In genomic region chr19:4401482-4402170, GRCh38 we compare ENCODE assay signal across 8 cellular contexts. TPM values are rescaled to one million over a fixed set of nuclear protein-coding genes. Genes with fewer than 3 reads are reported as not detected.
DNase-seq lines count a peak whose midpoint lies in the region; ATAC-seq and TF ChIP-seq lines count a peak whose summit lies in the region.

No MANE protein-coding gene starts in this region.

- 21 to 23% methylated on average over 14 of the region's 14 CpGs for WGBS in lower leg skin, 2 donors

- intact Hi-C loops in CD14-positive monocyte (cut with micrococcal nuclease) (loop anchor here (1.0 to 5.0 kb wide), 4 partner anchors 29 to 154 kb away; partner anchors contain the start of genes UBXN6 (in 2 of the 2) and YJU2 (in 1 of the 2)), lower leg skin (cut with DNase I; ENCODE audit: low total_unique reads) (no loop called here)

- ATAC-seq in HG02678 (IDR thresholded peaks at IDR 0.05; ENCODE audit: unreplicated experiment) = no peak

- peak overlapping the region; percentile 94 to 98 (median 95) for H3K27ac Mint-ChIP-seq in CD14-positive monocyte
- H3K27ac Mint-ChIP-seq in neural crest cell (ENCODE audit: unreplicated experiment) = peak overlapping the region; percentile 83

- H3K27ac ChIP-seq in duodenal mucosa (ENCODE audit: low read depth, low read length) = peak overlapping the region; percentile 76

- H3K4me3 Mint-ChIP-seq in CD14-positive monocyte (peak overlapping the region; percentile 64 to 83), neural crest cell (peak overlapping the region; percentile 87)

- peak overlapping the region; percentile 80 to 82 for H3K9ac ChIP-seq in duodenal mucosa (ENCODE audit: low read depth in 1 of 2, low read length in 2 of 2)

- no peaks in the 10 kb centered on the region for H3K27me3 ChIP-seq in duodenal mucosa (ENCODE audit: control insufficient read depth in 1 of 2, insufficient read depth in 2 of 2, low read length in 2 of 2)

- H3K4me1 ChIP-seq in duodenal mucosa (ENCODE audit: control insufficient read depth in 1 of 2, insufficient read depth in 2 of 2, low read length in 2 of 2) = peaks cover 30 to 34% of the 10 kb centered on the region in 2 donors

- H3K4me1 Mint-ChIP-seq in CD14-positive monocyte (peaks cover 45% of the 10 kb centered on the region), neural crest cell (peaks cover 62% of the 10 kb centered on the region)

- H3K36me3 Mint-ChIP-seq in CD14-positive monocyte (peaks cover 8 to 26% of the 10 kb centered on the region in 2 donors), neural crest cell (ENCODE audit: low read depth) (peaks cover 4% of the 10 kb centered on the region)

- no peak for DNase-seq in CD14-positive monocyte (ENCODE audit: low spot score)
- no peak for DNase-seq in NB4 (ENCODE audit: low read depth)
- no peak for DNase-seq in neural crest cell (ENCODE audit: low read depth, low spot score)
- no peak for DNase-seq in ACHN
- DNase-seq in stimulated activated naive CD4-positive, alpha-beta T cell (lab: John Stamatoyannopoulos, UW) = no peak
- no peak for DNase-seq in lower leg skin (ENCODE audit: low spot score in 2 of 2)

- peak overlapping the region; percentile 61 for H3K4me3 ChIP-seq in NB4 (ENCODE audit: low read depth, low read length)
- peak overlapping the region; percentile 66 to 85 for H3K4me3 ChIP-seq in duodenal mucosa (ENCODE audit: low read depth in 1 of 2, low read length in 2 of 2)
- H3K4me3 ChIP-seq in lower leg skin (ENCODE audit: low read depth, poor library complexity, severe bottlenecking) = no peak overlapping the region

- H3K27me3 Mint-ChIP-seq in CD14-positive monocyte (ENCODE audit: low read depth in 3 of 3) (peaks cover 0 to 3% (median 0%) of the 10 kb centered on the region in 3 donors), neural crest cell (ENCODE audit: low read depth) (no peaks in the 10 kb centered on the region)

- H3K9me3 ChIP-seq in duodenal mucosa (ENCODE audit: control insufficient read depth in 1 of 2, low read length in 2 of 2) = no peaks in the 10 kb centered on the region

- TF ChIP-seq CTCF in CD14-positive monocyte (IDR thresholded peaks at IDR 0.05) (no peak), NB4 (IDR thresholded peaks at IDR 0.05; ENCODE audit: low read depth, low read length) (no peak), neural crest cell (conservative IDR thresholded peaks at IDR 0.05) (no peak), lower leg skin (IDR thresholded peaks at IDR 0.05) (no peak)

- in situ Hi-C loops in ACHN (cut with HindIII; ENCODE audit: low pct_ligation_motif_present, low pct_unique_long_range_greater_than_20kb, low sequenced_read_pairs) = no loop called here

- H3K9me3 Mint-ChIP-seq in CD14-positive monocyte (no peaks in the 10 kb centered on the region), neural crest cell (no peaks in the 10 kb centered on the region)

- H3K36me3 ChIP-seq in duodenal mucosa (ENCODE audit: control insufficient read depth in 1 of 2, insufficient read depth in 2 of 2, low read length in 2 of 2) = peaks cover 2 to 6% of the 10 kb centered on the region in 2 donors

- TF ChIP-seq POLR2A in NB4 (IDR thresholded peaks at IDR 0.05; ENCODE audit: extremely low read depth, insufficient read length) (no peak), lower leg skin (IDR thresholded peaks at IDR 0.05) (no peak)

RNA-seq across cellular contexts. Expression of gene CHAF1A, which starts 0.8 kb away (rescaled TPM):
- polyA plus RNA-seq in CD14-positive monocyte = 1 to 10 TPM; 4.4 to 5.4 TPM
- total RNA-seq in neural crest cell = 117 and 120 TPM in 2 replicates
- total RNA-seq in lower leg skin = 10 to 100 TPM in 3 of 4 donors, 1 to 10 TPM in 1; 9.0 to 25.9 (median 12.6) TPM

RNA-seq across cellular contexts. Expression of gene SH3GL1, which starts 1.3 kb away (rescaled TPM):
- 10 to 100 TPM; 14.0 to 15.0 TPM for polyA plus RNA-seq in CD14-positive monocyte
- total RNA-seq in neural crest cell (85.9 and 95.3 TPM in 2 replicates), lower leg skin (100 to 1,000 TPM; 109 to 117 (median 112) TPM)

RNA-seq across cellular contexts. Expression of gene UBXN6, which starts 56.0 kb away (rescaled TPM):
- 1 to 10 TPM; 3.8 to 5.4 TPM for polyA plus RNA-seq in CD14-positive monocyte
- total RNA-seq in neural crest cell = 39.5 and 40.9 TPM in 2 replicates
- 100 to 1,000 TPM in 2 of 4 donors, 10 to 100 TPM in 2; 77.0 to 161 (median 111) TPM for total RNA-seq in lower leg skin

RNA-seq across cellular contexts. Expression of gene MPND, which starts 58.3 kb away (rescaled TPM):
- polyA plus RNA-seq in CD14-positive monocyte = 1 to 10 TPM; 6.5 to 7.0 TPM
- total RNA-seq in neural crest cell = 45.3 and 45.6 TPM in 2 replicates
- 10 to 100 TPM in 1 of 4 donors, 1 to 10 TPM in 3; 4.4 to 10.6 (median 7.8) TPM for total RNA-seq in lower leg skin
